In genomic region chr21:27173052-27173451, GRCh38 we compare ENCODE assay signal across 21 cellular contexts.
"Had no signal": no experiment of that assay in that cellular context is flagged by ENCODE, and none has a peak within 500 bp of the region (broad histone marks: within the 10 kb centered on the region; RNA-seq: fewer than 3 reads in every experiment).

No MANE protein-coding gene starts in this region.

- H3K9me3 ChIP-seq: heart right ventricle, lower lobe of right lung, ovary had no signal

- H3K4me3 ChIP-seq: dorsolateral prefrontal cortex, heart right ventricle, lower lobe of right lung, neural progenitor cell, ovary, skin epidermis had no signal

- H3K27me3 Mint-ChIP-seq: activated CD8-positive, alpha-beta T cell treated with anti-CD3 and anti-CD28 coated beads for 36 hours; naive B cell; stimulated activated naive B cell treated with anti-CD40 and anti-IgM and Interleukin-4, amounts not matched to agents 10 μg/mL and 1 μg/mL and 100 μg/mL, for 72 hours; T-helper 17 cell had no signal

- H3K27ac ChIP-seq: brain microvascular endothelial cell, dorsolateral prefrontal cortex, lower lobe of right lung, neural progenitor cell, skin epidermis, WERI-Rb-1 had no signal

- H3K9me3 Mint-ChIP-seq: activated CD8-positive, alpha-beta T cell treated with anti-CD3 and anti-CD28 coated beads for 36 hours; neural progenitor cell had no signal

- H3K36me3 ChIP-seq: brain microvascular endothelial cell, heart right ventricle, lower lobe of right lung, neural progenitor cell, ovary, WERI-Rb-1 had no signal

- H3K27ac Mint-ChIP-seq: activated CD8-positive, alpha-beta T cell treated with anti-CD3 and anti-CD28 coated beads for 36 hours; activated naive CD4-positive, alpha-beta T cell treated with anti-CD3 and anti-CD28 coated beads, Interleukin-2, amount 50 U/mL, for 72 hours; naive B cell; neural progenitor cell; stimulated activated naive B cell treated with anti-CD40 and anti-IgM and Interleukin-4, amounts not matched to agents 10 μg/mL and 1 μg/mL and 100 μg/mL, for 72 hours; T-helper 17 cell had no signal

- H3K4me1 ChIP-seq: lower lobe of right lung, neural progenitor cell had no signal

- H3K9ac ChIP-seq: neural progenitor cell had no signal

- H3K4me1 Mint-ChIP-seq: naive B cell; neural progenitor cell; stimulated activated naive B cell treated with anti-CD40 and anti-IgM and Interleukin-4, amounts not matched to agents 10 μg/mL and 1 μg/mL and 100 μg/mL, for 72 hours; T-helper 17 cell had no signal

- H3K4me2 ChIP-seq: neural progenitor cell had no signal

- H3K36me3 Mint-ChIP-seq: activated naive CD4-positive, alpha-beta T cell treated with anti-CD3 and anti-CD28 coated beads, Interleukin-2, amount 50 U/mL, for 72 hours; naive B cell; neural progenitor cell; stimulated activated naive B cell treated with anti-CD40 and anti-IgM and Interleukin-4, amounts not matched to agents 10 μg/mL and 1 μg/mL and 100 μg/mL, for 72 hours had no signal

- H3K27me3 ChIP-seq: brain microvascular endothelial cell, dorsolateral prefrontal cortex, heart right ventricle, neural progenitor cell, ovary had no signal

- H3K4me3 Mint-ChIP-seq: activated CD8-positive, alpha-beta T cell treated with anti-CD3 and anti-CD28 coated beads for 36 hours; activated T-cell treated with anti-CD3 and anti-CD28 coated beads, Interleukin-2, amount 50 U/mL, for 4 hours; naive B cell; neural progenitor cell; stimulated activated naive B cell treated with anti-CD40 and anti-IgM and Interleukin-4, amounts not matched to agents 10 μg/mL and 1 μg/mL and 100 μg/mL, for 72 hours; T-helper 17 cell had no signal

- ATAC-seq: activated CD8-positive, alpha-beta T cell treated with anti-CD3 and anti-CD28 coated beads for 36 hours; activated naive CD4-positive, alpha-beta T cell treated with anti-CD3 and anti-CD28 coated beads, Interleukin-2, amount 50 U/mL, for 72 hours; activated T-cell treated with anti-CD3 and anti-CD28 coated beads, Interleukin-2, amount 50 U/mL, for 4 hours; lower lobe of right lung; stimulated activated naive B cell treated with anti-CD40 and anti-IgM and Interleukin-4, amounts not matched to agents 10 μg/mL and 1 μg/mL and 100 μg/mL, for 72 hours; T-helper 17 cell had no signal

- DNase-seq: activated CD8-positive, alpha-beta T cell treated with anti-CD3 and anti-CD28 coated beads for 36 hours; activated gamma-delta T cell; activated T-cell treated with anti-CD3 and anti-CD28 coated beads, Interleukin-2, amount 50 U/mL, for 4 hours; amygdala; brain microvascular endothelial cell; cerebellar nuclear complex; dorsolateral prefrontal cortex; heart right ventricle; lower lobe of right lung; midbrain; naive B cell; ovary; stimulated activated CD4-positive, alpha-beta T cell treated with anti-CD3 and anti-CD28 coated beads, Interleukin-15, amount 100 ng/mL, for 24 hours; stimulated activated CD4-positive, alpha-beta T cell treated with anti-CD3 and anti-CD28 coated beads, Interleukin-4, amount 100 ng/mL, for 1 hour; stimulated activated naive B cell treated with anti-CD40 and anti-IgM and Interleukin-4, amounts not matched to agents 10 μg/mL and 1 μg/mL and 100 μg/mL, for 72 hours; T-helper 17 cell; trophoblast cell; WERI-Rb-1 had no signal

- H2AFZ ChIP-seq: neural progenitor cell had no signal
